In the genomic region with DNA sequence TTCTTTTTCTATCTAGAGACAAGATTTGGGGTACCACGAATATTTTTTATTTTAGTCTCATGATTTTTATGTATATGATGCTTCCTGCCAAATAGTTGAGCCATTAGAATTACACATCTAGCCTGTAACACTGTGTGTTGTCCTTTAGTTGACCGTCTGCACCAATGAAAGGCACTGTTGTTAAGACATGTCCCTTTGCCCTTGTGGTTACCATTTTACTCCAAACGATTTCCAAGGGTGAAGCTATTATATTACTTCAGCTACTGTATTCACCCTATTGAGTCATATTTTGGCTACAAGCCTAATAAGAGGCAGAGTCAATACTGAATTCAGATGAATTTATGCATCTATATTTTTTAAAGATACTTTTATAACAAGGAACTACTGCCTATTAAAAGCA, we compare ENCODE assay signal across 15 cellular contexts.
DNase-seq lines count a peak whose midpoint lies in the region; ATAC-seq and TF ChIP-seq lines count a peak whose summit lies in the region.
"Had no signal": no experiment of that assay in that cellular context is flagged by ENCODE, and none has a peak within 500 bp of the region (broad histone marks: within the 10 kb centered on the region; RNA-seq: fewer than 3 reads in every experiment).

No MANE protein-coding gene starts in this region.

- H3K79me2 ChIP-seq in GM23248 (ENCODE audit: insufficient read depth), result no peaks in the 10 kb centered on the region

- no peaks in the 10 kb centered on the region for H3F3A ChIP-seq in GM23248 (ENCODE audit: insufficient read depth)

- H3K9ac ChIP-seq in GM23248, result no peak overlapping the region
- H3K9ac ChIP-seq: BLaER1 treated with 17β-estradiol and CSF1 and Interleukin-3, amounts not matched to agents 10 nM and 100 nM had no signal

- H3K4me2 ChIP-seq in GM23248 (ENCODE audit: unreplicated experiment), result no peak overlapping the region
- H3K4me2 ChIP-seq: BLaER1 treated with 17β-estradiol and CSF1 and Interleukin-3, amounts not matched to agents 10 nM and 100 nM had no signal

- H3K4me3 ChIP-seq in GM23248 (no peak overlapping the region), dorsolateral prefrontal cortex (no peak overlapping the region)
- H3K4me3 ChIP-seq: BLaER1 treated with 17β-estradiol and CSF1 and Interleukin-3, amounts not matched to agents 10 nM and 100 nM had no signal

- H3K36me3 ChIP-seq in GM23248 (ENCODE audit: low read depth), result no peaks in the 10 kb centered on the region
- H3K36me3 ChIP-seq: BLaER1 treated with 17β-estradiol and CSF1 and Interleukin-3, amounts not matched to agents 10 nM and 100 nM had no signal

- H3K9me3 ChIP-seq in GM23248 (ENCODE audit: low read depth), result no peaks in the 10 kb centered on the region

- H3K27me3 ChIP-seq in GM23248 (replicated peaks; ENCODE audit: insufficient read depth), result 0 out of 2 replicates have a peak, but pooled peaks cover 9% of the 10 kb centered on the region
- H3K27me3 ChIP-seq in dorsolateral prefrontal cortex, result no peaks in the 10 kb centered on the region
- H3K27me3 ChIP-seq: BLaER1 treated with 17β-estradiol and CSF1 and Interleukin-3, amounts not matched to agents 10 nM and 100 nM had no signal

- intact Hi-C loops in dorsolateral prefrontal cortex (cut with DNase I), result no loop called here
- intact Hi-C loops in cardiac septum (cut with DNase I), result no loop called here

- H4K20me1 ChIP-seq in GM23248 (ENCODE audit: insufficient read depth), result no peaks in the 10 kb centered on the region
- H4K20me1 ChIP-seq: BLaER1 treated with 17β-estradiol and CSF1 and Interleukin-3, amounts not matched to agents 10 nM and 100 nM had no signal

- peak; percentile 20 for DNase-seq in GM23248
- DNase-seq in NCI-H1092 (lab: John Stamatoyannopoulos, UW), result peak; percentile 11
- peak; percentile 69 for DNase-seq in astrocyte of the hippocampus (ENCODE audit: low read depth, low spot score)
- peak; percentile 24 for DNase-seq in kidney tubule cell (ENCODE audit: low spot score)
- no peak for DNase-seq in dorsolateral prefrontal cortex
- DNase-seq in cardiac septum (ENCODE audit: low spot score), result no peak
- DNase-seq: activated naive CD8-positive, alpha-beta T cell treated with anti-CD3 and anti-CD28 coated beads for 36 hours; Karpas-422; right cardiac atrium; stimulated activated CD4-positive, alpha-beta T cell treated with anti-CD3 and anti-CD28 coated beads, Interleukin-4, amount 100 ng/mL, for 4 hours; T-helper 1 cell had no signal

- TF ChIP-seq CTCF in dorsolateral prefrontal cortex (IDR thresholded peaks at IDR 0.05 in 54 of 56, conservative IDR thresholded peaks at IDR 0.05 in 2 of 56; ENCODE audit: low read depth in 1 of 56, partially characterized antibody in 56 of 56), result no peak

- no peaks in the 10 kb centered on the region for H3K4me1 ChIP-seq in GM23248 (ENCODE audit: insufficient read depth)

- H2AFZ ChIP-seq in GM23248, result no peak overlapping the region

- H3K27ac ChIP-seq in GM23248 (no peak overlapping the region), dorsolateral prefrontal cortex (no peak overlapping the region)
- H3K27ac ChIP-seq: BLaER1 treated with 17β-estradiol and CSF1 and Interleukin-3, amounts not matched to agents 10 nM and 100 nM had no signal

- H3K9me2 ChIP-seq in GM23248 (ENCODE audit: insufficient read depth), result no peaks in the 10 kb centered on the region

- in situ Hi-C loops in GM23248 (cut with MboI), result no loop called here

- ATAC-seq in HG03521 (IDR thresholded peaks at IDR 0.05; ENCODE audit: unreplicated experiment) (no peak), GM19452 (IDR thresholded peaks at IDR 0.05; ENCODE audit: unreplicated experiment) (no peak)
- ATAC-seq: right cardiac atrium; stimulated activated effector memory CD8-positive, alpha-beta T cell treated with anti-CD3 and anti-CD28 coated beads, Interleukin-12 subunit alpha, Interleukin-12 subunit beta, amount 100 ng/mL, for 72 hours had no signal

- WGBS in GM23248 (ENCODE audit: low coverage in 1 of 2, low lambda C conversion rate in 2 of 2, missing lambda C conversion rate in 2 of 2), 2 experiments, result 32 to 38% methylated on average over 3 of the region's 3 CpGs

Comparison
In these comparisons a context has a peak if more than half of its experiments do, and no peak if none do; other contexts are left out.
1. DNase-seq: peak in GM23248 (single experiment), NCI-H1092 (single experiment), astrocyte of the hippocampus (single experiment) and kidney tubule cell (single experiment); none in dorsolateral prefrontal cortex (0 of 10) and cardiac septum (single experiment).